Comparison of ENCODE assay signal across 1 cellular context in genomic region chr14:96104469-96105057, GRCh38.
TF ChIP-seq lines count a peak whose summit lies in the region.

No MANE protein-coding gene starts in this region.

TF ChIP-seq in H1, 55 proteins besides CTCF, POLR2A, EP300 and RAD21 (continued from another document):
- TF ChIP-seq CHD7 (IDR thresholded peaks at IDR 0.05; ENCODE audit: insufficient replicate concordance, low read length) (no peak), ZNF274 (IDR thresholded peaks at IDR 0.05; ENCODE audit: borderline replicate concordance, extremely low read depth, low read length) (no peak), CEBPB (IDR thresholded peaks at IDR 0.05; ENCODE audit: low read depth, low read length) (no peak), KDM1A (IDR thresholded peaks at IDR 0.05; ENCODE audit: borderline replicate concordance, low read length) (no peak), YY1 (IDR thresholded peaks at IDR 0.05; ENCODE audit: low read depth, low read length) (no peak), TCF12 (IDR thresholded peaks at IDR 0.05; ENCODE audit: low read depth, low read length) (no peak), CHD2 (IDR thresholded peaks at IDR 0.05; ENCODE audit: low read length) (no peak), TAF7 (optimal IDR thresholded peaks at IDR 0.05; ENCODE audit: borderline replicate concordance, low read depth, low read length) (no peak), CBX8 (IDR thresholded peaks at IDR 0.05; ENCODE audit: borderline replicate concordance, low read depth, low read length) (no peak), CBX5 (IDR thresholded peaks at IDR 0.05; ENCODE audit: low read depth, low read length) (no peak), RBBP5 (IDR thresholded peaks at IDR 0.05; ENCODE audit: borderline replicate concordance, low read depth, low read length) (no peak), KDM4A (IDR thresholded peaks at IDR 0.05; ENCODE audit: low read depth, low read length, severe bottlenecking) (no peak), KDM5A (IDR thresholded peaks at IDR 0.05; ENCODE audit: low read length) (no peak), ASH2L (IDR thresholded peaks at IDR 0.05; ENCODE audit: low read length) (no peak), CTBP2 (IDR thresholded peaks at IDR 0.05; ENCODE audit: borderline replicate concordance, insufficient read depth, insufficient read length, low read length) (no peak), POU5F1 (IDR thresholded peaks at IDR 0.05; ENCODE audit: low read depth, low read length) (no peak), GTF2F1 (IDR thresholded peaks at IDR 0.05; ENCODE audit: borderline replicate concordance, low read depth, low read length) (no peak), E2F6 (IDR thresholded peaks at IDR 0.05) (no peak)
